ENCODE assay signal across 13 cellular contexts in genomic region chr4:186900232-186900900, GRCh38.
A peak's percentile ranks its signal among the peaks of the same experiment; 100 is the strongest.
DNase-seq lines count a peak whose midpoint lies in the region; TF ChIP-seq lines count a peak whose summit lies in the region.
"Had no signal": no experiment of that assay in that cellular context is flagged by ENCODE, and none has a peak within 500 bp of the region (broad histone marks: within the 10 kb centered on the region; RNA-seq: fewer than 3 reads in every experiment).

No MANE protein-coding gene starts in this region.

- in situ Hi-C loops in astrocyte of the cerebellum (cut with HindIII; ENCODE audit: low sequenced_read_pairs) = no loop called here

- no peaks in the 10 kb centered on the region for H3K36me3 Mint-ChIP-seq in MCF 10A (ENCODE audit: insufficient read depth, unreplicated experiment)
- H3K36me3 Mint-ChIP-seq in CD4-positive, alpha-beta memory T cell = no peaks in the 10 kb centered on the region
- H3K36me3 Mint-ChIP-seq in activated naive CD4-positive, alpha-beta T cell treated with anti-CD3 and anti-CD28 coated beads for 36 hours (ENCODE audit: low read depth) = no peaks in the 10 kb centered on the region

- no peaks in the 10 kb centered on the region for H3K36me3 ChIP-seq in breast epithelium
- H3K36me3 ChIP-seq in CD4-positive, alpha-beta memory T cell (ENCODE audit: insufficient read depth, low read length) = no peaks in the 10 kb centered on the region
- H3K36me3 ChIP-seq: suprapubic skin had no signal

- DNase-seq in MCF 10A (ENCODE audit: unreplicated experiment) (peak; percentile 47), breast epithelium (ENCODE audit: low spot score in 2 of 2) (no peak), astrocyte of the cerebellum (ENCODE audit: low read depth) (peak; percentile 27), hepatic stellate cell (ENCODE audit: low spot score) (peak; percentile 84), SW480 (ENCODE audit: low spot score) (no peak), superior temporal gyrus (ENCODE audit: extremely low spot score) (no peak)
- DNase-seq in CD4-positive, alpha-beta memory T cell = no peak
- DNase-seq in activated naive CD4-positive, alpha-beta T cell treated with anti-CD3 and anti-CD28 coated beads for 36 hours = no peak
- DNase-seq: activated CD4-positive, alpha-beta T cell treated with anti-CD3 and anti-CD28 coated beads, Interleukin-2, amount 50 U/mL, for 48 hours; dorsolateral prefrontal cortex; NCI-H1105 treated with DMSO at 0.1 percent for 48 hours; NCI-H82 had no signal

- H3K27me3 ChIP-seq in breast epithelium = no peaks in the 10 kb centered on the region
- H3K27me3 ChIP-seq in CD4-positive, alpha-beta memory T cell (ENCODE audit: insufficient read depth, low read length) = no peaks in the 10 kb centered on the region
- H3K27me3 ChIP-seq: dorsolateral prefrontal cortex, suprapubic skin had no signal

- H3K4me3 ChIP-seq in breast epithelium (no peak overlapping the region), astrocyte of the cerebellum (ENCODE audit: low read depth, low read length) (no peak overlapping the region)
- H3K4me3 ChIP-seq in CD4-positive, alpha-beta memory T cell (ENCODE audit: low read length in 2 of 2) = no peak overlapping the region
- H3K4me3 ChIP-seq: dorsolateral prefrontal cortex, suprapubic skin had no signal

- no TSS peak for BruUV-seq in MCF 10A (replicated peaks; lab: Mats Ljungman, UMichigan)

- POLR2A ChIA-PET in MCF 10A (lab: Yijun Ruan, JAX) = interaction anchor here (0.5 to 0.7 kb wide), 2 partner anchors 149 to 187 kb away, joined by 3 read pairs; no protein-coding TSS in a partner anchor
- POLR2A ChIA-PET in CD4-positive, alpha-beta memory T cell (lab: Charles Lee; ENCODE audit: partially characterized antibody) = no interaction called here

- no peak overlapping the region for H3K27ac Mint-ChIP-seq in MCF 10A (ENCODE audit: low read depth, unreplicated experiment)
- H3K27ac Mint-ChIP-seq in CD4-positive, alpha-beta memory T cell = no peak overlapping the region
- H3K27ac Mint-ChIP-seq in activated naive CD4-positive, alpha-beta T cell treated with anti-CD3 and anti-CD28 coated beads for 36 hours = no peak overlapping the region

- H3K4me1 Mint-ChIP-seq in MCF 10A (ENCODE audit: insufficient read depth, unreplicated experiment) = peaks cover 21% of the 10 kb centered on the region
- no peaks in the 10 kb centered on the region for H3K4me1 Mint-ChIP-seq in CD4-positive, alpha-beta memory T cell
- H3K4me1 Mint-ChIP-seq in activated naive CD4-positive, alpha-beta T cell treated with anti-CD3 and anti-CD28 coated beads for 36 hours (ENCODE audit: low read depth) = no peaks in the 10 kb centered on the region

- H3K27ac ChIP-seq in breast epithelium = no peak overlapping the region
- no peak overlapping the region for H3K27ac ChIP-seq in CD4-positive, alpha-beta memory T cell (ENCODE audit: low read depth, low read length)
- H3K27ac ChIP-seq: dorsolateral prefrontal cortex, suprapubic skin had no signal

- H3K9me3 Mint-ChIP-seq in MCF 10A (ENCODE audit: unreplicated experiment) = no peaks in the 10 kb centered on the region
- H3K9me3 Mint-ChIP-seq in CD4-positive, alpha-beta memory T cell = peaks cover 2 to 24% (median 11%) of the 10 kb centered on the region in 8 donors
- H3K9me3 Mint-ChIP-seq in activated naive CD4-positive, alpha-beta T cell treated with anti-CD3 and anti-CD28 coated beads for 36 hours = peaks cover 13% of the 10 kb centered on the region

- no peak for TF ChIP-seq POLR2A in breast epithelium (IDR thresholded peaks at IDR 0.05)

- H3K9me3 ChIP-seq in breast epithelium = no peaks in the 10 kb centered on the region
- no peaks in the 10 kb centered on the region for H3K9me3 ChIP-seq in CD4-positive, alpha-beta memory T cell (ENCODE audit: control insufficient read depth in 1 of 2, low read length in 2 of 2)
- H3K9me3 ChIP-seq: suprapubic skin had no signal

- intact Hi-C loops in MCF 10A (cut with micrococcal nuclease) = loop anchor here (5.0 kb wide), 1 partner anchor 173 kb away; no protein-coding TSS in a partner anchor
- intact Hi-C loops in breast epithelium (cut with DNase I; ENCODE audit: low total_unique reads) = no loop called here
- intact Hi-C loops in CD4-positive, alpha-beta memory T cell (cut with micrococcal nuclease) = no loop called here
- intact Hi-C loops in activated naive CD4-positive, alpha-beta T cell treated with anti-CD3 and anti-CD28 coated beads for 36 hours (cut with micrococcal nuclease) = no loop called here

- no peak for TF ChIP-seq CTCF in MCF 10A (IDR thresholded peaks at IDR 0.05; ENCODE audit: unreplicated experiment)
- no peak for TF ChIP-seq CTCF in breast epithelium (IDR thresholded peaks at IDR 0.05)
- TF ChIP-seq CTCF in astrocyte of the cerebellum (IDR thresholded peaks at IDR 0.05; ENCODE audit: low read depth, low read length, missing control alignments) = no peak

- no peaks in the 10 kb centered on the region for H3K27me3 Mint-ChIP-seq in MCF 10A (ENCODE audit: insufficient read depth, unreplicated experiment)
- no peaks in the 10 kb centered on the region for H3K27me3 Mint-ChIP-seq in CD4-positive, alpha-beta memory T cell
- peaks cover 3% of the 10 kb centered on the region for H3K27me3 Mint-ChIP-seq in activated naive CD4-positive, alpha-beta T cell treated with anti-CD3 and anti-CD28 coated beads for 36 hours (ENCODE audit: low read depth)

- CTCF ChIA-PET in MCF 10A (lab: Yijun Ruan, JAX) = interaction anchor here (1.1 kb wide), 1 partner anchor 23 kb away, joined by 3 read pairs; no protein-coding TSS in a partner anchor
- CTCF ChIA-PET in CD4-positive, alpha-beta memory T cell (lab: Charles Lee; ENCODE audit: partially characterized antibody) = no interaction called here
- CTCF ChIA-PET in activated naive CD4-positive, alpha-beta T cell treated with anti-CD3 and anti-CD28 coated beads for 36 hours (lab: Charles Lee) = interaction anchor here (0.7 kb wide), 1 partner anchor 175 kb away, joined by 3 read pairs; no protein-coding TSS in a partner anchor

- H3K4me3 Mint-ChIP-seq in MCF 10A (ENCODE audit: unreplicated experiment) = no peak overlapping the region
- H3K4me3 Mint-ChIP-seq in CD4-positive, alpha-beta memory T cell = peak overlapping the region in 1 of 8 donors; percentile 45
- no peak overlapping the region for H3K4me3 Mint-ChIP-seq in activated naive CD4-positive, alpha-beta T cell treated with anti-CD3 and anti-CD28 coated beads for 36 hours

- no peaks in the 10 kb centered on the region for H3K4me1 ChIP-seq in breast epithelium
- no peaks in the 10 kb centered on the region for H3K4me1 ChIP-seq in CD4-positive, alpha-beta memory T cell (ENCODE audit: insufficient read depth, low read length)

Comparison
In these comparisons a context has a peak if more than half of its experiments do, and no peak if none do; other contexts are left out.
1. DNase-seq: peak in MCF 10A (single experiment), astrocyte of the cerebellum (single experiment) and hepatic stellate cell (single experiment); none in breast epithelium (0 of 2), CD4-positive, alpha-beta memory T cell (0 of 5), SW480 (single experiment), activated naive CD4-positive, alpha-beta T cell treated with anti-CD3 and anti-CD28 coated beads for 36 hours (single experiment) and superior temporal gyrus (single experiment).